2 cellular contexts compared by ENCODE assay signal in genomic region chr7:99657879-99658278, GRCh38. TPM values are rescaled to one million over a fixed set of nuclear protein-coding genes. Genes with fewer than 3 reads are reported as not detected.
"Had no signal": no experiment of that assay in that cellular context is flagged by ENCODE, and none has a peak within 500 bp of the region (broad histone marks: within the 10 kb centered on the region; RNA-seq: fewer than 3 reads in every experiment).

No MANE protein-coding gene starts in this region.

RNA-seq across cellular contexts. Expression of gene CYP3A5, which starts 21.9 kb away (rescaled TPM):
- total RNA-seq: IMR-90 had no signal
- polyA plus RNA-seq: IMR-90 had no signal

RNA-seq across cellular contexts. Expression of gene TMEM225B, which starts 59.8 kb away (rescaled TPM):
- total RNA-seq: HT1080 had no signal
